Comparison of ENCODE assay signal across 8 cellular contexts in genomic region chr17:77771998-77772397, GRCh38.
"Had no signal": no experiment of that assay in that cellular context is flagged by ENCODE, and none has a peak within 500 bp of the region (broad histone marks: within the 10 kb centered on the region; RNA-seq: fewer than 3 reads in every experiment).

No MANE protein-coding gene starts in this region.

- DNase-seq: kidney glomerular epithelial cell had no signal

- H3K27me3 Mint-ChIP-seq: stimulated activated naive CD8-positive, alpha-beta T cell treated with anti-CD3 and anti-CD28 coated beads, Interleukin-15, Interleukin-2, amounts not matched to agents 100 ng/mL and 50 ng/mL, for 24 hours had no signal

- H3K27ac Mint-ChIP-seq: activated CD8-positive, alpha-beta memory T cell treated with anti-CD3 and anti-CD28 coated beads, Interleukin-2, amount 10 ng/mL, durations not matched to agents 7 days and 5 days; memory B cell; nephron; stimulated activated naive CD8-positive, alpha-beta T cell treated with anti-CD3 and anti-CD28 coated beads, Interleukin-15, Interleukin-2, amounts not matched to agents 100 ng/mL and 50 ng/mL, for 24 hours; type B pancreatic cell had no signal

- H3K36me3 Mint-ChIP-seq: activated CD8-positive, alpha-beta memory T cell treated with anti-CD3 and anti-CD28 coated beads, Interleukin-2, amount 10 ng/mL, durations not matched to agents 7 days and 5 days; activated naive CD4-positive, alpha-beta T cell treated with anti-CD3 and anti-CD28 coated beads, Interleukin-2, amount 50 U/mL, for 72 hours; brain; memory B cell; type B pancreatic cell had no signal

- H3K4me3 Mint-ChIP-seq: activated CD8-positive, alpha-beta memory T cell treated with anti-CD3 and anti-CD28 coated beads, Interleukin-2, amount 10 ng/mL, durations not matched to agents 7 days and 5 days; memory B cell; nephron; stimulated activated naive CD8-positive, alpha-beta T cell treated with anti-CD3 and anti-CD28 coated beads, Interleukin-15, Interleukin-2, amounts not matched to agents 100 ng/mL and 50 ng/mL, for 24 hours; type B pancreatic cell had no signal

- H3K9me3 Mint-ChIP-seq: activated naive CD4-positive, alpha-beta T cell treated with anti-CD3 and anti-CD28 coated beads, Interleukin-2, amount 50 U/mL, for 72 hours; memory B cell; stimulated activated naive CD8-positive, alpha-beta T cell treated with anti-CD3 and anti-CD28 coated beads, Interleukin-15, Interleukin-2, amounts not matched to agents 100 ng/mL and 50 ng/mL, for 24 hours; type B pancreatic cell had no signal
